In the genomic region with DNA sequence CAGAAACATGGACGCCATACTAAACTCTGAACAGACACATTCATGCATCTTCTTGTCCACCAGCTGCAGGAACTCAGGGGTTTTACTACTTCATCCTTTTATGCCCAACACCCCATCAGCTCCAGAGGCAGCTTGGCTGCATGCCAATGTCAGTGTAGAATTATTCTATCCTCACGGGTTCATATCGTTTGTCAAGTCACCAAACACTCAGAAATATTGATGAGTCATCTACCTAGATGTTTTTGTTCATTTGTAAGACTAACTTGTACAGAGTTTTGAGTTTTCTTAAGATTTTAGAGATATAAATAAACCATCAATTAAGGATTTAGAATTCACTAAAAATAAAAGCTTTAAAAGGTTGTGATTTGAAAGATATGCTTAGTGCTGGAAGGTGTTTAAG, we compare ENCODE assay signal across 18 cellular contexts.
A peak's percentile ranks its signal among the peaks of the same experiment; 100 is the strongest.
DNase-seq lines count a peak whose midpoint lies in the region; ATAC-seq and TF ChIP-seq lines count a peak whose summit lies in the region.
"Had no signal": no experiment of that assay in that cellular context is flagged by ENCODE, and none has a peak within 500 bp of the region (broad histone marks: within the 10 kb centered on the region; RNA-seq: fewer than 3 reads in every experiment).

No MANE protein-coding gene starts in this region.

- no peaks in the 10 kb centered on the region for H3K27me3 ChIP-seq in mammary epithelial cell (ENCODE audit: insufficient read depth, low read length)
- H3K27me3 ChIP-seq in SK-N-SH (ENCODE audit: insufficient read depth), result no peaks in the 10 kb centered on the region
- H3K27me3 ChIP-seq: brain microvascular endothelial cell, upper lobe of left lung had no signal

- intact Hi-C loops in MCF 10A (cut with micrococcal nuclease) (no loop called here), mammary epithelial cell (cut with micrococcal nuclease) (no loop called here)

- no TSS peak for BruUV-seq in MCF 10A (replicated peaks; lab: Mats Ljungman, UMichigan)
- BruUV-seq in mammary epithelial cell (replicated peaks; lab: Mats Ljungman, UMichigan), result no TSS peak

- no peak overlapping the region for H3K27ac Mint-ChIP-seq in MCF 10A (ENCODE audit: low read depth, unreplicated experiment)
- H3K27ac Mint-ChIP-seq: activated CD4-positive, alpha-beta memory T cell treated with anti-CD3 and anti-CD28 coated beads, Interleukin-2, amount 10 ng/mL, durations not matched to agents 7 days and 5 days; activated naive CD8-positive, alpha-beta T cell treated with anti-CD3 and anti-CD28 coated beads for 36 hours; activated T-cell treated with anti-CD3 and anti-CD28 coated beads, Interleukin-2, amount 50 U/mL, for 72 hours; CD4-positive, alpha-beta T cell; T-cell had no signal

- POLR2A ChIA-PET in MCF 10A (lab: Yijun Ruan, JAX), result interaction anchor here (0.6 to 2.3 kb wide), 4 partner anchors 23 to 1003 kb away, joined by 3 to 4 read pairs (median 4); no protein-coding TSS in a partner anchor
- POLR2A ChIA-PET in SK-N-SH (lab: Yijun Ruan, JAX), result interaction anchor here (0.5 kb wide), 1 partner anchor 1740 kb away, joined by 4 read pairs; no protein-coding TSS in a partner anchor

- H3K4me1 Mint-ChIP-seq in MCF 10A (ENCODE audit: insufficient read depth, unreplicated experiment), result peaks cover 18% of the 10 kb centered on the region
- H3K4me1 Mint-ChIP-seq: activated CD4-positive, alpha-beta memory T cell treated with anti-CD3 and anti-CD28 coated beads, Interleukin-2, amount 10 ng/mL, durations not matched to agents 7 days and 5 days; activated naive CD8-positive, alpha-beta T cell treated with anti-CD3 and anti-CD28 coated beads for 36 hours; T-cell had no signal

- CTCF ChIA-PET in MCF 10A (lab: Yijun Ruan, JAX) (interaction anchor here (0.7 kb wide), 1 partner anchor 53 kb away, joined by 3 read pairs; no protein-coding TSS in a partner anchor), mammary epithelial cell (lab: Charles Lee; ENCODE audit: low non-redundant PET) (no interaction called here), SK-N-SH (lab: Yijun Ruan, JAX) (no interaction called here)

- H3K4me1 ChIP-seq in mammary epithelial cell (ENCODE audit: insufficient read depth, low read length), result peaks cover 20% of the 10 kb centered on the region
- peaks cover 0 to 5% of the 10 kb centered on the region in 2 experiments; a peak in 2 of 4 replicates for H3K4me1 ChIP-seq in SK-N-SH (ENCODE audit: control insufficient read depth in 1 of 2, insufficient read depth in 2 of 2, low read depth in 1 of 2, low read length in 1 of 2)

- WGBS in mammary epithelial cell (ENCODE audit: low coverage, missing lambda C conversion rate), result 31% methylated on average over 3 of the region's 3 CpGs
- WGBS in SK-N-SH (ENCODE audit: low lambda C conversion rate), result 28% methylated on average over 3 of the region's 3 CpGs

- no peaks in the 10 kb centered on the region for H3K9me2 ChIP-seq in SK-N-SH

- no peaks in the 10 kb centered on the region for H3K36me3 ChIP-seq in mammary epithelial cell (ENCODE audit: insufficient read depth, low read length)
- H3K36me3 ChIP-seq in SK-N-SH (replicated peaks in 1 of 2; ENCODE audit: control insufficient read depth in 1 of 2, insufficient read depth in 2 of 2, low read length in 1 of 2), result no peaks in the 10 kb centered on the region
- H3K36me3 ChIP-seq: brain microvascular endothelial cell, upper lobe of left lung had no signal

- dilution Hi-C loops in mammary epithelial cell (cut with HindIII; ENCODE audit: low sequenced_read_pairs), result no loop called here

- H3K36me3 Mint-ChIP-seq in MCF 10A (ENCODE audit: insufficient read depth, unreplicated experiment), result no peaks in the 10 kb centered on the region
- H3K36me3 Mint-ChIP-seq: activated naive CD8-positive, alpha-beta T cell treated with anti-CD3 and anti-CD28 coated beads for 36 hours; T-cell had no signal

- no peak overlapping the region for H2AFZ ChIP-seq in mammary epithelial cell (ENCODE audit: low read depth, low read length)
- no peak overlapping the region for H2AFZ ChIP-seq in SK-N-SH (ENCODE audit: low read depth)

- in situ Hi-C loops in mammary epithelial cell (cut with MboI; ENCODE audit: low sequenced_read_pairs in 2 of 2), result no loop called here

- TF ChIP-seq RAD21 in SK-N-SH (IDR thresholded peaks at IDR 0.05; ENCODE audit: low read length), result no peak

- H3K27me3 Mint-ChIP-seq in MCF 10A (ENCODE audit: insufficient read depth, unreplicated experiment), result no peaks in the 10 kb centered on the region
- H3K27me3 Mint-ChIP-seq: activated CD4-positive, alpha-beta memory T cell treated with anti-CD3 and anti-CD28 coated beads, Interleukin-2, amount 10 ng/mL, durations not matched to agents 7 days and 5 days; activated naive CD8-positive, alpha-beta T cell treated with anti-CD3 and anti-CD28 coated beads for 36 hours; CD4-positive, alpha-beta T cell; T-cell had no signal

- TF ChIP-seq CTCF in MCF 10A (IDR thresholded peaks at IDR 0.05; ENCODE audit: unreplicated experiment), result no peak
- TF ChIP-seq CTCF in mammary epithelial cell (conservative IDR thresholded peaks at IDR 0.05 in 1 of 2, IDR thresholded peaks at IDR 0.05 in 1 of 2; ENCODE audit: extremely low read depth in 1 of 2, insufficient read depth in 1 of 2, low read depth in 1 of 2, low read length in 2 of 2), result no peak
- no peak for TF ChIP-seq CTCF in SK-N-SH (IDR thresholded peaks at IDR 0.05)

- TF ChIP-seq EP300 in SK-N-SH (IDR thresholded peaks at IDR 0.05; ENCODE audit: borderline replicate concordance in 1 of 2, low read depth in 1 of 2, low read length in 1 of 2), result peak in 1 of 2 experiments; percentile 33; a peak in 1 of 4 replicates

- no peak for ATAC-seq in GM19324 (IDR thresholded peaks at IDR 0.05; ENCODE audit: low FRiP score, unreplicated experiment)
- ATAC-seq in HG03521 (IDR thresholded peaks at IDR 0.05; ENCODE audit: unreplicated experiment), result no peak
- ATAC-seq: activated T-cell treated with anti-CD3 and anti-CD28 coated beads, Interleukin-2, amount 50 U/mL, for 72 hours; T-cell had no signal

- H3K9ac ChIP-seq in mammary epithelial cell (ENCODE audit: insufficient read depth, low read length) (no peak overlapping the region), SK-N-SH (no peak overlapping the region)

- H4K20me1 ChIP-seq in mammary epithelial cell (ENCODE audit: insufficient read depth, low read length) (no peaks in the 10 kb centered on the region), SK-N-SH (ENCODE audit: insufficient read depth) (no peaks in the 10 kb centered on the region)

- no peaks in the 10 kb centered on the region for H3K79me2 ChIP-seq in mammary epithelial cell (ENCODE audit: insufficient read depth, low read length)
- H3K79me2 ChIP-seq in SK-N-SH (ENCODE audit: insufficient read depth), result no peaks in the 10 kb centered on the region

- no peaks in the 10 kb centered on the region for H3F3A ChIP-seq in SK-N-SH (replicated peaks; ENCODE audit: insufficient read depth)

- H3K9me3 Mint-ChIP-seq in MCF 10A (ENCODE audit: unreplicated experiment), result no peaks in the 10 kb centered on the region
- H3K9me3 Mint-ChIP-seq: activated naive CD8-positive, alpha-beta T cell treated with anti-CD3 and anti-CD28 coated beads for 36 hours had no signal

- H3K4me2 ChIP-seq in mammary epithelial cell (ENCODE audit: insufficient read depth, low read depth, low read length) (no peak overlapping the region), SK-N-SH (no peak overlapping the region)

- no peaks in the 10 kb centered on the region for H3K9me3 ChIP-seq in mammary epithelial cell (replicated peaks; ENCODE audit: insufficient read depth, low read length)
- H3K9me3 ChIP-seq in SK-N-SH, result no peaks in the 10 kb centered on the region
- H3K9me3 ChIP-seq: upper lobe of left lung had no signal

- H3K4me3 ChIP-seq in mammary epithelial cell (replicated peaks in 1 of 3; ENCODE audit: insufficient read depth in 1 of 3, low read depth in 2 of 3, low read length in 3 of 3) (no peak overlapping the region), SK-N-SH (ENCODE audit: low read depth in 2 of 2, low read length in 1 of 2) (no peak overlapping the region)
- H3K4me3 ChIP-seq: upper lobe of left lung had no signal

- H3K4me3 Mint-ChIP-seq in MCF 10A (ENCODE audit: unreplicated experiment), result no peak overlapping the region
- H3K4me3 Mint-ChIP-seq: activated CD4-positive, alpha-beta memory T cell treated with anti-CD3 and anti-CD28 coated beads, Interleukin-2, amount 10 ng/mL, durations not matched to agents 7 days and 5 days; activated naive CD8-positive, alpha-beta T cell treated with anti-CD3 and anti-CD28 coated beads for 36 hours; activated T-cell treated with anti-CD3 and anti-CD28 coated beads, Interleukin-2, amount 50 U/mL, for 72 hours; CD4-positive, alpha-beta T cell; neural crest cell; T-cell had no signal

- no peak overlapping the region for H3K27ac ChIP-seq in mammary epithelial cell (ENCODE audit: insufficient read depth, low read depth, low read length)
- H3K27ac ChIP-seq in SK-N-SH (ENCODE audit: low read depth in 2 of 2, low read length in 1 of 2), result no peak overlapping the region
- H3K27ac ChIP-seq: brain microvascular endothelial cell, upper lobe of left lung had no signal

- peak; percentile 36 for DNase-seq in MCF 10A (ENCODE audit: unreplicated experiment)
- no peak for DNase-seq in mammary epithelial cell
- peak; percentile 74 for DNase-seq in NCI-H2171 treated with DMSO at 0.1 percent for 48 hours (lab: John Stamatoyannopoulos, UW)
- no peak for DNase-seq in SK-N-SH
- DNase-seq in NCI-H1694 treated with DMSO at 0.1 percent for 48 hours (lab: John Stamatoyannopoulos, UW), result no peak
- DNase-seq in HUDEP-2 (lab: John Stamatoyannopoulos, UW; ENCODE audit: unreplicated experiment in 76 of 76), result no peak
- DNase-seq: activated CD4-positive, alpha-beta memory T cell treated with anti-CD3 and anti-CD28 coated beads, Interleukin-2, amount 10 ng/mL, durations not matched to agents 7 days and 5 days; activated naive CD8-positive, alpha-beta T cell treated with anti-CD3 and anti-CD28 coated beads for 36 hours; activated T-cell treated with anti-CD3 and anti-CD28 coated beads, Interleukin-2, amount 50 U/mL, for 72 hours; brain microvascular endothelial cell; CD4-positive, alpha-beta T cell; hippocampal formation; stimulated activated naive CD4-positive, alpha-beta T cell treated with Interleukin-2 at 50 U/mL for 16 hours; T-cell; upper lobe of left lung had no signal

TF ChIP-seq in SK-N-SH, 30 proteins besides CTCF, POLR2A, EP300 and RAD21 (continues in another document):
- TF ChIP-seq TEAD4 (IDR thresholded peaks at IDR 0.05; ENCODE audit: borderline replicate concordance, insufficient read depth) (0 out of 2 replicates have a peak, but pooled peaks have one; percentile 13), ELF1 (IDR thresholded peaks at IDR 0.05) (no peak), FOXM1 (IDR thresholded peaks at IDR 0.05; ENCODE audit: low read depth) (no peak), TCF12 (IDR thresholded peaks at IDR 0.05) (peak; percentile 57), GATA2 (CRISPR knock-in tag; IDR thresholded peaks at IDR 0.05) (no peak), JUND (IDR thresholded peaks at IDR 0.05) (peak; percentile 60), SMC3 (IDR thresholded peaks at IDR 0.05; ENCODE audit: low read depth, low read length) (no peak), NRF1 (IDR thresholded peaks at IDR 0.05; ENCODE audit: low read depth, low read length) (no peak)
- TF ChIP-seq, protein P1, sequence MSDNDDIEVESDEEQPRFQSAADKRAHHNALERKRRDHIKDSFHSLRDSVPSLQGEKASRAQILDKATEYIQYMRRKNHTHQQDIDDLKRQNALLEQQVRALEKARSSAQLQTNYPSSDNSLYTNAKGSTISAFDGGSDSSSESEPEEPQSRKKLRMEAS (IDR thresholded peaks at IDR 0.05; ENCODE audit: low read depth), result no peak

Comparison
In these comparisons a context has a peak if more than half of its experiments do, and no peak if none do; other contexts are left out.
1. DNase-seq: peak in MCF 10A (single experiment) and NCI-H2171 treated with DMSO at 0.1 percent for 48 hours (single experiment); none in mammary epithelial cell (single experiment), SK-N-SH (single experiment), NCI-H1694 treated with DMSO at 0.1 percent for 48 hours (single experiment) and HUDEP-2 (0 of 76).